Comparison of ENCODE assay signal across 22 cellular contexts in genomic region chr14:30993071-30993470, GRCh38.
"Had no signal": no experiment of that assay in that cellular context is flagged by ENCODE, and none has a peak within 500 bp of the region (broad histone marks: within the 10 kb centered on the region; RNA-seq: fewer than 3 reads in every experiment).

No MANE protein-coding gene starts in this region.

- H3K27ac Mint-ChIP-seq: memory B cell; mesothelial cell of epicardium; natural killer cell treated with Interleukin-12 subunit alpha and Interleukin-12 subunit beta and Interleukin-15 and Interleukin-18, amount 100 ng/mL, for 72 hours had no signal

- H3K4me3 Mint-ChIP-seq: memory B cell; mesothelial cell of epicardium; naive B cell; natural killer cell treated with Interleukin-12 subunit alpha and Interleukin-12 subunit beta and Interleukin-15 and Interleukin-18, amount 100 ng/mL, for 72 hours; neural crest cell had no signal

- H3K27me3 Mint-ChIP-seq: memory B cell; naive B cell; natural killer cell treated with Interleukin-12 subunit alpha and Interleukin-12 subunit beta and Interleukin-15 and Interleukin-18, amount 100 ng/mL, for 72 hours had no signal

- DNase-seq: dermis blood vessel endothelial cell; effector memory CD4-positive, alpha-beta T cell; foreskin keratinocyte; heart left ventricle; kidney; mucosa of descending colon; naive B cell; pancreas; stimulated activated CD4-positive, alpha-beta T cell treated with anti-CD3 and anti-CD28 coated beads, Interleukin-12 subunit alpha, Interleukin-12 subunit beta, amount 100 ng/mL, for 4 hours; stimulated activated CD4-positive, alpha-beta T cell treated with anti-CD3 and anti-CD28 coated beads, Interleukin-1b, Interleukin-23, amount 100 ng/mL, for 48 hours; stimulated activated CD4-positive, alpha-beta T cell treated with anti-CD3 and anti-CD28 coated beads, Interleukin-4, amount 100 ng/mL, for 1 hour; stimulated activated CD8-positive, alpha-beta memory T cell treated with anti-CD3 and anti-CD28 coated beads, Interleukin-4, amount 100 ng/mL, for 48 hours; stimulated activated naive CD4-positive, alpha-beta T cell treated with Interleukin-2 at 50 U/mL for 16 hours; upper lobe of right lung; uterus had no signal

- H3K9me3 Mint-ChIP-seq: memory B cell had no signal

- ATAC-seq: foreskin keratinocyte; gastroesophageal sphincter; heart left ventricle; left lobe of liver; mucosa of descending colon; natural killer cell treated with Interleukin-12 subunit alpha and Interleukin-12 subunit beta and Interleukin-15 and Interleukin-18, amount 100 ng/mL, for 72 hours; pancreas; sciatic nerve; upper lobe of right lung had no signal
